ENCODE assay signal across 1 cellular context in the genomic region with DNA sequence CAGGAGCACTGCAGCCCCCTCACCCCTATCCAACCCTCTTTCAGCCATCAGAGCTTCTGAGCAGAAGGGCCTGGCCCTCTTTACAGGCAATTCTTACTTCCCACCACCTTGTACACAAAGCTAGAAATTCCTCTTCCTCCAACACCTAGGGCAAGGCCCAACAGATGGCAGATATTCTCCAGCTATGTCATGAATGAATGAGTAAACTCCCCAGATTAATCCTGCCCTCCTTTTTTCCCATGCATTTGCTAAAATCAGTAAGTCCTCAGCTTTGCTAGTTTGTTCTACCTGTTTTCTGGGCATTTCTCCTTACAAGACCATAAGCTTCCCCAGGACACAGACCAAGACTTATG.
TF ChIP-seq lines count a peak whose summit lies in the region.

No MANE protein-coding gene starts in this region.

TF ChIP-seq in SK-N-SH, 30 proteins besides CTCF, POLR2A, EP300 and RAD21 (continued from another document):
- TF ChIP-seq, protein P1, sequence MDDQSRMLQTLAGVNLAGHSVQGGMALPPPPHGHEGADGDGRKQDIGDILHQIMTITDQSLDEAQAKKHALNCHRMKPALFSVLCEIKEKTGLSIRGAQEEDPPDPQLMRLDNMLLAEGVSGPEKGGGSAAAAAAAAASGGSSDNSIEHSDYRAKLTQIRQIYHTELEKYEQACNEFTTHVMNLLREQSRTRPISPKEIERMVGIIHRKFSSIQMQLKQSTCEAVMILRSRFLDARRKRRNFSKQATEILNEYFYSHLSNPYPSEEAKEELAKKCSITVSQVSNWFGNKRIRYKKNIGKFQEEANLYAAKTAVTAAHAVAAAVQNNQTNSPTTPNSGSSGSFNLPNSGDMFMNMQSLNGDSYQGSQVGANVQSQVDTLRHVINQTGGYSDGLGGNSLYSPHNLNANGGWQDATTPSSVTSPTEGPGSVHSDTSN (IDR thresholded peaks at IDR 0.05), result no peak
- TF ChIP-seq RCOR1 (IDR thresholded peaks at IDR 0.05; ENCODE audit: low read length), result no peak
- no peak for TF ChIP-seq NRF1 (IDR thresholded peaks at IDR 0.05; ENCODE audit: low read depth, low read length)
- no peak for TF ChIP-seq MEF2A (IDR thresholded peaks at IDR 0.05; ENCODE audit: borderline replicate concordance, low read depth)
- TF ChIP-seq, protein P2, sequence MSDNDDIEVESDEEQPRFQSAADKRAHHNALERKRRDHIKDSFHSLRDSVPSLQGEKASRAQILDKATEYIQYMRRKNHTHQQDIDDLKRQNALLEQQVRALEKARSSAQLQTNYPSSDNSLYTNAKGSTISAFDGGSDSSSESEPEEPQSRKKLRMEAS (IDR thresholded peaks at IDR 0.05; ENCODE audit: low read depth), result no peak
- TF ChIP-seq TEAD4 (IDR thresholded peaks at IDR 0.05; ENCODE audit: borderline replicate concordance, insufficient read depth), result no peak
- TF ChIP-seq, protein P3, sequence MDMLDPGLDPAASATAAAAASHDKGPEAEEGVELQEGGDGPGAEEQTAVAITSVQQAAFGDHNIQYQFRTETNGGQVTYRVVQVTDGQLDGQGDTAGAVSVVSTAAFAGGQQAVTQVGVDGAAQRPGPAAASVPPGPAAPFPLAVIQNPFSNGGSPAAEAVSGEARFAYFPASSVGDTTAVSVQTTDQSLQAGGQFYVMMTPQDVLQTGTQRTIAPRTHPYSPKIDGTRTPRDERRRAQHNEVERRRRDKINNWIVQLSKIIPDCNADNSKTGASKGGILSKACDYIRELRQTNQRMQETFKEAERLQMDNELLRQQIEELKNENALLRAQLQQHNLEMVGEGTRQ (IDR thresholded peaks at IDR 0.05; ENCODE audit: borderline replicate concordance, low read depth, low read length), result no peak
- no peak for TF ChIP-seq FOXJ3 (CRISPR knock-in tag; IDR thresholded peaks at IDR 0.05)
- TF ChIP-seq, protein P4, sequence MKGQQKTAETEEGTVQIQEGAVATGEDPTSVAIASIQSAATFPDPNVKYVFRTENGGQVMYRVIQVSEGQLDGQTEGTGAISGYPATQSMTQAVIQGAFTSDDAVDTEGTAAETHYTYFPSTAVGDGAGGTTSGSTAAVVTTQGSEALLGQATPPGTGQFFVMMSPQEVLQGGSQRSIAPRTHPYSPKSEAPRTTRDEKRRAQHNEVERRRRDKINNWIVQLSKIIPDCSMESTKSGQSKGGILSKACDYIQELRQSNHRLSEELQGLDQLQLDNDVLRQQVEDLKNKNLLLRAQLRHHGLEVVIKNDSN (IDR thresholded peaks at IDR 0.05; ENCODE audit: borderline replicate concordance, low read depth), result no peak
